Comparison of ENCODE assay signal across 8 cellular contexts in genomic region chr2:56185582-56186046, GRCh38. TPM values are rescaled to one million over a fixed set of nuclear protein-coding genes. Genes with fewer than 3 reads are reported as not detected.
DNase-seq lines count a peak whose midpoint lies in the region; ATAC-seq lines count a peak whose summit lies in the region.

No MANE protein-coding gene starts in this region.

- H3K9me3 Mint-ChIP-seq in naive thymus-derived CD4-positive, alpha-beta T cell: peaks cover 0 to 4% (median 0%) of the 10 kb centered on the region in 11 donors

- no peaks in the 10 kb centered on the region for H3K27me3 ChIP-seq in esophagus (ENCODE audit: control insufficient read depth in 1 of 2, insufficient read depth in 2 of 2, low read length in 2 of 2)
- H3K27me3 ChIP-seq in naive thymus-derived CD4-positive, alpha-beta T cell (ENCODE audit: control insufficient read depth in 2 of 2, insufficient read depth in 2 of 2, low read length in 2 of 2): peaks cover 0 to 7% of the 10 kb centered on the region in 2 donors

- peaks cover 58 to 70% (median 68%) of the 10 kb centered on the region in 5 donors for H3K27me3 Mint-ChIP-seq in naive thymus-derived CD4-positive, alpha-beta T cell

- H3K36me3 ChIP-seq in ES-I3 (ENCODE audit: insufficient read depth, low read length): no peaks in the 10 kb centered on the region
- H3K36me3 ChIP-seq in esophagus (ENCODE audit: control insufficient read depth in 2 of 2, insufficient read depth in 2 of 2, low read length in 1 of 2): no peaks in the 10 kb centered on the region
- no peaks in the 10 kb centered on the region for H3K36me3 ChIP-seq in naive thymus-derived CD4-positive, alpha-beta T cell (ENCODE audit: control insufficient read depth in 2 of 3, insufficient read depth in 3 of 3, low read length in 3 of 3)

- no peak overlapping the region for H3K27ac Mint-ChIP-seq in naive thymus-derived CD4-positive, alpha-beta T cell

- peaks cover 0 to 6% (median 0%) of the 10 kb centered on the region in 5 donors for H3K36me3 Mint-ChIP-seq in naive thymus-derived CD4-positive, alpha-beta T cell

- no peak for ATAC-seq in naive thymus-derived CD4-positive, alpha-beta T cell
- ATAC-seq in HG03039 (IDR thresholded peaks at IDR 0.05; ENCODE audit: unreplicated experiment): no peak
- no peak for ATAC-seq in GM18870 (IDR thresholded peaks at IDR 0.05; ENCODE audit: unreplicated experiment)

- H3K9me3 ChIP-seq in ES-I3 (ENCODE audit: control insufficient read depth, insufficient read depth, low read length) (no peaks in the 10 kb centered on the region), esophagus (ENCODE audit: control insufficient read depth in 2 of 2, insufficient read depth in 1 of 2, low read depth in 1 of 2, low read length in 1 of 2) (peaks cover 0 to 2% of the 10 kb centered on the region in 2 donors)
- H3K9me3 ChIP-seq in naive thymus-derived CD4-positive, alpha-beta T cell (ENCODE audit: control insufficient read depth in 2 of 3, low read length in 3 of 3): no peaks in the 10 kb centered on the region

- POLR2A ChIA-PET in naive thymus-derived CD4-positive, alpha-beta T cell (lab: Charles Lee): no interaction called here

- peak overlapping the region; percentile 59; the same call in 1 of the 2 replicates for H3K9ac ChIP-seq in ES-I3 (ENCODE audit: low read depth, low read length)

- peak overlapping the region in 9 of 10 donors; percentile 12 to 70 (median 58) for H3K4me3 Mint-ChIP-seq in naive thymus-derived CD4-positive, alpha-beta T cell

- DNase-seq in NCI-H446 treated with DMSO at 0.1 percent for 48 hours (lab: John Stamatoyannopoulos, UW): peak; percentile 22
- no peak for DNase-seq in naive thymus-derived CD4-positive, alpha-beta T cell
- no peak for DNase-seq in stimulated activated CD4-positive, alpha-beta T cell treated with anti-CD3 and anti-CD28 coated beads, Interleukin-4, amount 100 ng/mL, for 4 hours
- DNase-seq in activated gamma-delta T cell (lab: John Stamatoyannopoulos, UW): no peak

- H3K4me1 ChIP-seq in ES-I3 (ENCODE audit: insufficient read depth, low read length): peaks cover 6% of the 10 kb centered on the region
- peaks cover 2 to 5% of the 10 kb centered on the region in 2 donors for H3K4me1 ChIP-seq in esophagus (ENCODE audit: control insufficient read depth in 2 of 2, insufficient read depth in 2 of 2, low read length in 1 of 2)
- no peaks in the 10 kb centered on the region for H3K4me1 ChIP-seq in naive thymus-derived CD4-positive, alpha-beta T cell (ENCODE audit: control insufficient read depth in 2 of 2, insufficient read depth in 2 of 2, low read length in 2 of 2)

- WGBS in esophagus, 2 donors: 5 to 9% methylated on average over 11 of the region's 11 CpGs

- intact Hi-C loops in naive thymus-derived CD4-positive, alpha-beta T cell (cut with micrococcal nuclease): no loop called here

- H3K4me3 ChIP-seq in esophagus (ENCODE audit: low read depth in 1 of 2, low read length in 2 of 2): peak overlapping the region; percentile 26 to 43
- H3K4me3 ChIP-seq in naive thymus-derived CD4-positive, alpha-beta T cell (ENCODE audit: low read length): no peak overlapping the region

- peaks cover 0 to 20% (median 9%) of the 10 kb centered on the region in 7 donors for H3K4me1 Mint-ChIP-seq in naive thymus-derived CD4-positive, alpha-beta T cell

- CTCF ChIA-PET in naive thymus-derived CD4-positive, alpha-beta T cell (lab: Charles Lee): no interaction called here

- peak overlapping the region in 1 of 2 donors; percentile 19 for H3K27ac ChIP-seq in esophagus (ENCODE audit: low read depth in 2 of 2, low read length in 1 of 2)
- H3K27ac ChIP-seq in naive thymus-derived CD4-positive, alpha-beta T cell (ENCODE audit: low read depth, low read length): no peak overlapping the region

RNA-seq across cellular contexts. Expression of gene CCDC85A, which starts 1.8 kb away (rescaled TPM):
- polyA plus RNA-seq in esophagus: under 1 TPM; 0.10 to 0.11 TPM
- total RNA-seq in naive thymus-derived CD4-positive, alpha-beta T cell: not detected
- polyA plus RNA-seq in naive thymus-derived CD4-positive, alpha-beta T cell: not detected
